8 cellular contexts compared by ENCODE assay signal in the genomic region with DNA sequence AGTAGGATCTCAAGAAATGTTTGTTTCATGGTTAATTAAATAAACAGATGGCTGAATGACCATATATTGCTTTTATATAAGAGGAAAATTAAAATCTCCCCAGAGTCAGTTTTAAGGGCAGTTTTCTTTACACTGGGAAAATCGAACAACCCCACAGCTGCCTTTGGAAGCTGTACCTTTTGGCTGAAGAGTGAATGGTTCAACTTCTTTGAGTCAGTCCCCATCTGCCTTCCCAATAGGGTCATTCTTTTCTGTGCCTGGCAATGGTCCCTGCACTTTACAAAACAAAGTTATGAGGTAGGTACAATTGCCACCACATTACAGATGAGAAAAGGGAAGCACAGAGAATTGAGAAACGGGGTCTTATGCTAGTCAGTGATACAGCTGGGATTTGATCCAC. TPM values are rescaled to one million over a fixed set of nuclear protein-coding genes. Genes with fewer than 3 reads are reported as not detected.
"Had no signal": no experiment of that assay in that cellular context is flagged by ENCODE, and none has a peak within 500 bp of the region (broad histone marks: within the 10 kb centered on the region; RNA-seq: fewer than 3 reads in every experiment).

No MANE protein-coding gene starts in this region.

- H3K4me1 ChIP-seq: HAP-1 had no signal

- H3K9me3 ChIP-seq: HAP-1 had no signal

- H3K27ac ChIP-seq: GM23248 had no signal

- H3K36me3 ChIP-seq: HAP-1 had no signal

- DNase-seq: GM23248, GOT3, H7, H9, HCEC 1CT, HFFc6 had no signal

- H3K4me3 ChIP-seq: GM23248, GM23338, HAP-1 had no signal

RNA-seq across cellular contexts. Expression of gene TSHZ2, which starts 39.5 kb away (rescaled TPM):
- total RNA-seq: HFFc6 had no signal
